Comparison of ENCODE assay signal across 8 cellular contexts in genomic region chr2:230219419-230220331, GRCh38. TPM values are rescaled to one million over a fixed set of nuclear protein-coding genes. Genes with fewer than 3 reads are reported as not detected.
DNase-seq lines count a peak whose midpoint lies in the region; ATAC-seq and TF ChIP-seq lines count a peak whose summit lies in the region.

Gene SP110 (minus strand): TSS chr2:230219984. CDS start chr2:230216927, 3,057 bp downstream.

- peak within 1 kb of the TSS; percentile 60 for H3K4me3 ChIP-seq in AG09309 (ENCODE audit: control insufficient read depth, low read depth, low read length)
- peak within 1 kb of the TSS; percentile 81 for H3K4me3 ChIP-seq in fibroblast of mammary gland (ENCODE audit: control insufficient read depth, low read depth, low read length)

- peaks cover 18% of the 10 kb centered on the region for H3K36me3 Mint-ChIP-seq in natural killer cell

- H3K27me3 Mint-ChIP-seq in natural killer cell (ENCODE audit: low read depth in 2 of 2): no peaks in the 10 kb centered on the region

- H3K4me3 Mint-ChIP-seq in natural killer cell: peak within 1 kb of the TSS; percentile 99

- peaks cover 47 to 65% of the 10 kb centered on the region in 2 donors for H3K4me1 Mint-ChIP-seq in natural killer cell

- intact Hi-C loops in natural killer cell (cut with micrococcal nuclease): no loop called here

- peak within 1 kb of the TSS; percentile 96 to 97 for H3K27ac Mint-ChIP-seq in natural killer cell

- DNase-seq in AG09309 (ENCODE audit: low read depth): peak; percentile 42
- peak; percentile 60 for DNase-seq in activated T-helper 1 cell treated with Interleukin-2 at 50 U/mL for 16 hours (ENCODE audit: low read depth)
- peak; percentile 85 for DNase-seq in fibroblast of mammary gland (ENCODE audit: low read depth)
- peak; percentile 64 for DNase-seq in natural killer cell
- DNase-seq in stimulated activated naive CD4-positive, alpha-beta T cell treated with Interleukin-2 at 50 U/mL for 16 hours (lab: John Stamatoyannopoulos, UW): peak; percentile 60

- no peaks in the 10 kb centered on the region for H3K9me3 Mint-ChIP-seq in natural killer cell

- TF ChIP-seq CTCF in AG09309 (IDR thresholded peaks at IDR 0.05; ENCODE audit: control insufficient read depth, insufficient read depth, low read depth, low read length, missing control alignments) (no peak), fibroblast of mammary gland (conservative IDR thresholded peaks at IDR 0.05; ENCODE audit: control insufficient read depth, insufficient read depth, low read depth, low read length) (no peak), natural killer cell (IDR thresholded peaks at IDR 0.05) (no peak)

- ATAC-seq in GM18907 (IDR thresholded peaks at IDR 0.05; ENCODE audit: unreplicated experiment) (peak; percentile 83), HG03175 (IDR thresholded peaks at IDR 0.05; ENCODE audit: unreplicated experiment) (peak; percentile 84), natural killer cell (peak; percentile 95 to 96 (median 96))

TF ChIP-seq in PFSK-1, 5 proteins besides CTCF, POLR2A, EP300 and RAD21:
- TF ChIP-seq TAF1 (IDR thresholded peaks at IDR 0.05; ENCODE audit: borderline replicate concordance, insufficient read depth, low read length) (0 out of 2 replicates have a peak, but pooled peaks have one; percentile 28), FOXP2 (optimal IDR thresholded peaks at IDR 0.05; ENCODE audit: borderline replicate concordance, extremely low read depth, extremely low read length, insufficient read depth) (no peak), SIN3A (IDR thresholded peaks at IDR 0.05; ENCODE audit: borderline replicate concordance, insufficient read depth, low read length) (no peak), POLR2AphosphoS5 (IDR thresholded peaks at IDR 0.05; ENCODE audit: low read depth, low read length) (peak; percentile 61; the same call in 1 of the 2 replicates)

RNA-seq across cellular contexts. Expression of gene SP110, which starts in this region (rescaled TPM):
- polyA plus RNA-seq in PFSK-1 (2012; ENCODE audit: insufficient read length, low read depth): 2.5 TPM
- total RNA-seq in natural killer cell: 100 to 1,000 TPM in 1 of 3 donors, 10 to 100 TPM in 2; 92.7 to 132 (median 97.9) TPM

Comparison
In these comparisons a context has a peak if more than half of its experiments do, and no peak if none do; other contexts are left out.
1. Peak in every context shown above with its lines: DNase-seq, ATAC-seq and H3K4me3 ChIP-seq.